In genomic region chr21:46100426-46100825, GRCh38 we compare ENCODE assay signal across 13 cellular contexts. TPM values are rescaled to one million over a fixed set of nuclear protein-coding genes. Genes with fewer than 3 reads are reported as not detected.
DNase-seq lines count a peak whose midpoint lies in the region; ATAC-seq and TF ChIP-seq lines count a peak whose summit lies in the region.
"Had no signal": no experiment of that assay in that cellular context is flagged by ENCODE, and none has a peak within 500 bp of the region (broad histone marks: within the 10 kb centered on the region; RNA-seq: fewer than 3 reads in every experiment).

No MANE protein-coding gene starts in this region.

- H3K4me3 ChIP-seq in duodenal mucosa (ENCODE audit: low read depth in 1 of 2, low read length in 2 of 2), result peak overlapping the region; percentile 10 to 31
- H3K4me3 ChIP-seq: PC-9, right lobe of liver had no signal

- peaks cover 40% of the 10 kb centered on the region for H3K9me3 Mint-ChIP-seq in HFFc6
- peaks cover 9% of the 10 kb centered on the region for H3K9me3 Mint-ChIP-seq in natural killer cell treated with Interleukin-12 subunit alpha and Interleukin-12 subunit beta and Interleukin-15 and Interleukin-18, amount 100 ng/mL, for 72 hours

- DNase-seq in AG08395 (ENCODE audit: low spot score) (peak; percentile 58), HFFc6 (peak; percentile 55), SIG-M5 (lab: John Stamatoyannopoulos, UW) (no peak), NCI-H1436 (lab: John Stamatoyannopoulos, UW) (no peak), NCI-H1436 treated with DMSO at 0.1 percent for 48 hours (lab: John Stamatoyannopoulos, UW) (no peak), D341Med (ENCODE audit: low spot score) (no peak)
- DNase-seq in natural killer cell treated with Interleukin-12 subunit alpha and Interleukin-12 subunit beta and Interleukin-15 and Interleukin-18, amount 100 ng/mL, for 72 hours (ENCODE audit: low spot score), result peak; percentile 54
- DNase-seq: activated CD4-positive, alpha-beta T cell treated with anti-CD3 and anti-CD28 coated beads for 4 hours; DMS 273 treated with DMSO at 0.1 percent for 48 hours; PC-9; right lobe of liver had no signal

- H3K36me3 ChIP-seq in duodenal mucosa (ENCODE audit: control insufficient read depth in 1 of 2, insufficient read depth in 2 of 2, low read length in 2 of 2), result no peaks in the 10 kb centered on the region
- H3K36me3 ChIP-seq: right lobe of liver had no signal

- H3K27me3 Mint-ChIP-seq in HFFc6 (ENCODE audit: insufficient read depth), result peaks cover 1% of the 10 kb centered on the region; the same call in 1 of the 2 replicates
- peaks cover 36 to 62% of the 10 kb centered on the region in 2 donors for H3K27me3 Mint-ChIP-seq in natural killer cell treated with Interleukin-12 subunit alpha and Interleukin-12 subunit beta and Interleukin-15 and Interleukin-18, amount 100 ng/mL, for 72 hours

- no peak for TF ChIP-seq CTCF in HFFc6 (IDR thresholded peaks at IDR 0.05)

- peaks cover 10 to 14% of the 10 kb centered on the region in 2 donors for H3K27me3 ChIP-seq in duodenal mucosa (ENCODE audit: control insufficient read depth in 1 of 2, insufficient read depth in 2 of 2, low read length in 2 of 2)

- peak overlapping the region; percentile 93 for H3K4me3 Mint-ChIP-seq in HFFc6
- H3K4me3 Mint-ChIP-seq in natural killer cell treated with Interleukin-12 subunit alpha and Interleukin-12 subunit beta and Interleukin-15 and Interleukin-18, amount 100 ng/mL, for 72 hours, result peak overlapping the region; percentile 54

- H3K27ac ChIP-seq in duodenal mucosa (ENCODE audit: low read depth, low read length), result no peak overlapping the region
- H3K27ac ChIP-seq: PC-9, right lobe of liver had no signal

- peak overlapping the region; percentile 70 for H3K27ac Mint-ChIP-seq in HFFc6
- no peak overlapping the region for H3K27ac Mint-ChIP-seq in natural killer cell treated with Interleukin-12 subunit alpha and Interleukin-12 subunit beta and Interleukin-15 and Interleukin-18, amount 100 ng/mL, for 72 hours

- H3K9ac ChIP-seq in duodenal mucosa (ENCODE audit: low read depth in 1 of 2, low read length in 2 of 2), result peak overlapping the region in 1 of 2 donors; percentile 43

- peaks cover 5 to 7% of the 10 kb centered on the region in 2 donors for H3K9me3 ChIP-seq in duodenal mucosa (ENCODE audit: control insufficient read depth in 1 of 2, low read length in 2 of 2)

- H3K4me1 ChIP-seq in duodenal mucosa (ENCODE audit: control insufficient read depth in 1 of 2, insufficient read depth in 2 of 2, low read length in 2 of 2), result peaks cover 0 to 4% of the 10 kb centered on the region in 2 donors
- H3K4me1 ChIP-seq: right lobe of liver had no signal

- peaks cover 55% of the 10 kb centered on the region for H3K4me1 Mint-ChIP-seq in HFFc6 (ENCODE audit: low read depth)
- H3K4me1 Mint-ChIP-seq in natural killer cell treated with Interleukin-12 subunit alpha and Interleukin-12 subunit beta and Interleukin-15 and Interleukin-18, amount 100 ng/mL, for 72 hours (ENCODE audit: low read depth in 2 of 2), result peaks cover 5 to 11% of the 10 kb centered on the region in 2 donors

- no peak for ATAC-seq in natural killer cell treated with Interleukin-12 subunit alpha and Interleukin-12 subunit beta and Interleukin-15 and Interleukin-18, amount 100 ng/mL, for 72 hours
- ATAC-seq: right lobe of liver had no signal

- H3K36me3 Mint-ChIP-seq in HFFc6 (ENCODE audit: low read depth), result peaks cover 48% of the 10 kb centered on the region
- H3K36me3 Mint-ChIP-seq in natural killer cell treated with Interleukin-12 subunit alpha and Interleukin-12 subunit beta and Interleukin-15 and Interleukin-18, amount 100 ng/mL, for 72 hours, result peaks cover 26% of the 10 kb centered on the region

RNA-seq across cellular contexts. Expression of gene COL6A2, which starts 2.5 kb away (rescaled TPM):
- 100 to 1,000 TPM; 426 to 514 (median 467) TPM for total RNA-seq in HFFc6 (2021; fragmentation: NEBNext Ultra II Directional; extraction: Animal tissue kit (Norgen Biotek cat#: 25700))
- total RNA-seq in natural killer cell treated with Interleukin-12 subunit alpha and Interleukin-12 subunit beta and Interleukin-15 and Interleukin-18, amount 100 ng/mL, for 72 hours, result 1 to 10 TPM in 1 of 2 donors, under 1 TPM in 1; 0.88 to 4.2 TPM

RNA-seq across cellular contexts. Expression of gene FTCD, which starts 55.0 kb away (rescaled TPM):
- total RNA-seq in HFFc6 (2021; fragmentation: NEBNext Ultra II Directional; extraction: Animal tissue kit (Norgen Biotek cat#: 25700)), result 1 to 10 TPM in 1 of 6 experiments, under 1 TPM in 4, not detected in 1; 0.12 to 1.2 (median 0.17) TPM
- total RNA-seq in natural killer cell treated with Interleukin-12 subunit alpha and Interleukin-12 subunit beta and Interleukin-15 and Interleukin-18, amount 100 ng/mL, for 72 hours, result not detected
- total RNA-seq: subcutaneous adipose tissue had no signal

Comparison
In these comparisons a context has a peak if more than half of its experiments do, and no peak if none do; other contexts are left out.
1. DNase-seq: peak in AG08395 (single experiment), HFFc6 (single experiment) and natural killer cell treated with Interleukin-12 subunit alpha and Interleukin-12 subunit beta and Interleukin-15 and Interleukin-18, amount 100 ng/mL, for 72 hours (single experiment); none in SIG-M5 (single experiment), NCI-H1436 (single experiment), NCI-H1436 treated with DMSO at 0.1 percent for 48 hours (single experiment) and D341Med (single experiment).
2. RNA of gene COL6A2, which starts 2.5 kb away (total RNA-seq): 426 to 514 TPM in HFFc6; 0.88 to 4.2 TPM in natural killer cell treated with Interleukin-12 subunit alpha and Interleukin-12 subunit beta and Interleukin-15 and Interleukin-18, amount 100 ng/mL, for 72 hours; every median in the first group is over 10 times any median in the second.